19 cellular contexts compared by ENCODE assay signal in genomic region chr11:23336961-23337360, GRCh38.
DNase-seq lines count a peak whose midpoint lies in the region; ATAC-seq and TF ChIP-seq lines count a peak whose summit lies in the region.
"Had no signal": no experiment of that assay in that cellular context is flagged by ENCODE, and none has a peak within 500 bp of the region (broad histone marks: within the 10 kb centered on the region; RNA-seq: fewer than 3 reads in every experiment).

No MANE protein-coding gene starts in this region.

- H3K36me3 ChIP-seq in heart right ventricle, result no peaks in the 10 kb centered on the region

- WGBS in heart right ventricle, 2 donors, result 79 to 90% methylated on average over 2 of the region's 2 CpGs
- WGBS in right cardiac atrium, result 89% methylated on average over 2 of the region's 2 CpGs

- H3K27ac ChIP-seq in heart right ventricle, result no peak overlapping the region
- no peak overlapping the region for H3K27ac ChIP-seq in right cardiac atrium (ENCODE audit: low read length)

- DNase-seq in GM03348 (ENCODE audit: low spot score), result peak; percentile 4
- peak; percentile 18 for DNase-seq in RPMI7951 (ENCODE audit: low read depth)
- DNase-seq in fibroblast of villous mesenchyme (ENCODE audit: low read depth), result peak; percentile 39
- DNase-seq in RKO (ENCODE audit: low spot score), result no peak
- DNase-seq in heart right ventricle, result no peak
- DNase-seq in right cardiac atrium, result no peak
- DNase-seq: ACHN; CD4-positive, alpha-beta T cell; DMS53; Kasumi-1; NCI-H1105 treated with DMSO at 0.1 percent for 48 hours; NCI-H187; NCI-H226; NCI-H524 treated with DMSO at 0.1 percent for 48 hours; Right ventricle myocardium superior; SK-N-SH had no signal

- H3K4me3 ChIP-seq in fibroblast of villous mesenchyme (ENCODE audit: low read depth, low read length) (no peak overlapping the region), heart right ventricle (no peak overlapping the region), right cardiac atrium (ENCODE audit: low read length) (no peak overlapping the region)
- H3K4me3 ChIP-seq: GM12878 had no signal

- no peaks in the 10 kb centered on the region for H3K27me3 ChIP-seq in heart right ventricle
- no peaks in the 10 kb centered on the region for H3K27me3 ChIP-seq in right cardiac atrium (ENCODE audit: control insufficient read depth, insufficient read depth)

- H3K4me1 ChIP-seq in heart right ventricle (no peaks in the 10 kb centered on the region), right cardiac atrium (ENCODE audit: control insufficient read depth, insufficient read depth, low read length) (no peaks in the 10 kb centered on the region)

- intact Hi-C loops in heart right ventricle (cut with DNase I), result no loop called here
- intact Hi-C loops in right cardiac atrium (cut with DNase I), result no loop called here

- ATAC-seq in GM19463 (IDR thresholded peaks at IDR 0.05; ENCODE audit: unreplicated experiment) (no peak), heart right ventricle (no peak), right cardiac atrium (no peak)
- ATAC-seq: GM12878, Panc1 had no signal

- TF ChIP-seq CTCF in fibroblast of villous mesenchyme (IDR thresholded peaks at IDR 0.05; ENCODE audit: insufficient read depth, low read depth, low read length) (no peak), heart right ventricle (IDR thresholded peaks at IDR 0.05) (no peak)

- H3K9me3 ChIP-seq in heart right ventricle (peaks cover 0 to 8% (median 0%) of the 10 kb centered on the region in 11 donors), right cardiac atrium (ENCODE audit: control insufficient read depth, low read length) (no peaks in the 10 kb centered on the region)
- H3K9me3 ChIP-seq: SK-N-SH had no signal

Comparison
In these comparisons a context has a peak if more than half of its experiments do, and no peak if none do; other contexts are left out.
1. DNase-seq: peak in GM03348 (single experiment), RPMI7951 (single experiment) and fibroblast of villous mesenchyme (single experiment); none in RKO (single experiment), heart right ventricle (0 of 2) and right cardiac atrium (0 of 3).